In genomic region chr5:139294372-139295165, GRCh38 we compare ENCODE assay signal across 1 cellular context.
TF ChIP-seq lines count a peak whose summit lies in the region.

No MANE protein-coding gene starts in this region.

TF ChIP-seq in HCT116, 20 proteins besides CTCF, POLR2A, EP300 and RAD21 (continued from another document):
- TF ChIP-seq, protein P1, sequence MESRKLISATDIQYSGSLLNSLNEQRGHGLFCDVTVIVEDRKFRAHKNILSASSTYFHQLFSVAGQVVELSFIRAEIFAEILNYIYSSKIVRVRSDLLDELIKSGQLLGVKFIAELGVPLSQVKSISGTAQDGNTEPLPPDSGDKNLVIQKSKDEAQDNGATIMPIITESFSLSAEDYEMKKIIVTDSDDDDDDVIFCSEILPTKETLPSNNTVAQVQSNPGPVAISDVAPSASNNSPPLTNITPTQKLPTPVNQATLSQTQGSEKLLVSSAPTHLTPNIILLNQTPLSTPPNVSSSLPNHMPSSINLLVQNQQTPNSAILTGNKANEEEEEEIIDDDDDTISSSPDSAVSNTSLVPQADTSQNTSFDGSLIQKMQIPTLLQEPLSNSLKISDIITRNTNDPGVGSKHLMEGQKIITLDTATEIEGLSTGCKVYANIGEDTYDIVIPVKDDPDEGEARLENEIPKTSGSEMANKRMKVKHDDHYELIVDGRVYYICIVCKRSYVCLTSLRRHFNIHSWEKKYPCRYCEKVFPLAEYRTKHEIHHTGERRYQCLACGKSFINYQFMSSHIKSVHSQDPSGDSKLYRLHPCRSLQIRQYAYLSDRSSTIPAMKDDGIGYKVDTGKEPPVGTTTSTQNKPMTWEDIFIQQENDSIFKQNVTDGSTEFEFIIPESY (IDR thresholded peaks at IDR 0.05; ENCODE audit: extremely low read depth, insufficient replicate concordance, low read length), result peak; percentile 7
- TF ChIP-seq, protein P2, sequence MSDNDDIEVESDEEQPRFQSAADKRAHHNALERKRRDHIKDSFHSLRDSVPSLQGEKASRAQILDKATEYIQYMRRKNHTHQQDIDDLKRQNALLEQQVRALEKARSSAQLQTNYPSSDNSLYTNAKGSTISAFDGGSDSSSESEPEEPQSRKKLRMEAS (IDR thresholded peaks at IDR 0.05), result no peak
- TF ChIP-seq SRF (IDR thresholded peaks at IDR 0.05; ENCODE audit: low read depth) (no peak), ZFX (IDR thresholded peaks at IDR 0.05) (0 out of 2 replicates have a peak, but pooled peaks have one; percentile 42), TCF7L2 (IDR thresholded peaks at IDR 0.05; ENCODE audit: borderline replicate concordance, extremely low read depth, insufficient read depth, insufficient read length) (peak; percentile 83), SP1 (IDR thresholded peaks at IDR 0.05; ENCODE audit: low read depth) (no peak), POLR2AphosphoS5 (IDR thresholded peaks at IDR 0.05; ENCODE audit: low read depth, low read length) (peak; percentile 48; the same call in 1 of the 2 replicates), EZH2phosphoT487 (IDR thresholded peaks at IDR 0.05; ENCODE audit: borderline replicate concordance) (no peak), FOSL1 (IDR thresholded peaks at IDR 0.05; ENCODE audit: low read depth) (no peak)
TF ChIP-seq in HCT116: peak in this region for 5.
